Comparison of ENCODE assay signal across 15 cellular contexts in genomic region chr3:134199240-134199639, GRCh38.
"Had no signal": no experiment of that assay in that cellular context is flagged by ENCODE, and none has a peak within 500 bp of the region (broad histone marks: within the 10 kb centered on the region; RNA-seq: fewer than 3 reads in every experiment).

No MANE protein-coding gene starts in this region.

- FAIRE-seq: endothelial cell of umbilical vein, kidney had no signal

- H3K4me3 ChIP-seq: colonic mucosa, hepatocyte, smooth muscle cell had no signal

- DNase-seq: colonic mucosa; dermis blood vessel endothelial cell; foreskin keratinocyte; head of caudate nucleus; kidney; left colon; naive thymus-derived CD4-positive, alpha-beta T cell; posterior cingulate gyrus; right cardiac atrium; stimulated activated CD4-positive, alpha-beta T cell treated with anti-CD3 and anti-CD28 coated beads, Interleukin-2, amount 100 ng/mL, for 48 hours; stimulated activated naive CD4-positive, alpha-beta T cell treated with Interleukin-2 at 50 U/mL for 16 hours; trophoblast cell had no signal

- H3K4me3 Mint-ChIP-seq: naive thymus-derived CD4-positive, alpha-beta T cell had no signal

- H3K9me3 ChIP-seq: colonic mucosa had no signal

- H3K36me3 ChIP-seq: colonic mucosa had no signal

- H3K27ac ChIP-seq: colonic mucosa, foreskin keratinocyte, hepatocyte had no signal

- H3K4me1 ChIP-seq: colonic mucosa had no signal

- H3K79me2 ChIP-seq: hepatocyte had no signal

- H3K27me3 Mint-ChIP-seq: naive thymus-derived CD4-positive, alpha-beta T cell had no signal

- ATAC-seq: foreskin keratinocyte; left colon; naive thymus-derived CD4-positive, alpha-beta T cell had no signal

- H3K4me2 ChIP-seq: hepatocyte, smooth muscle cell had no signal

- H3K27me3 ChIP-seq: colonic mucosa, foreskin keratinocyte, hepatocyte had no signal

- H2AFZ ChIP-seq: hepatocyte had no signal
